ENCODE assay signal across 13 cellular contexts in genomic region chr3:129348734-129349133, GRCh38.
"Had no signal": no experiment of that assay in that cellular context is flagged by ENCODE, and none has a peak within 500 bp of the region (broad histone marks: within the 10 kb centered on the region; RNA-seq: fewer than 3 reads in every experiment).

No MANE protein-coding gene starts in this region.

- H3K27me3 ChIP-seq: cardiac muscle cell, neural progenitor cell had no signal

- H3K9me3 ChIP-seq: lower lobe of right lung had no signal

- H3K4me2 ChIP-seq: neural progenitor cell had no signal

- H2AFZ ChIP-seq: neural progenitor cell had no signal

- DNase-seq: activated CD4-positive, alpha-beta T cell treated with anti-CD3 and anti-CD28 coated beads for 4 hours; activated CD8-positive, alpha-beta T cell treated with anti-CD3 and anti-CD28 coated beads, Interleukin-2, amount 10 ng/mL, durations not matched to agents 7 days and 5 days; activated naive CD4-positive, alpha-beta T cell; effector memory CD4-positive, alpha-beta T cell; hippocampal formation; lower lobe of right lung; small intestine; T1000; WERI-Rb-1 had no signal

- H3K4me1 ChIP-seq: neural progenitor cell had no signal

- H3K4me3 ChIP-seq: cardiac muscle cell, coronary artery, lower lobe of right lung, neural progenitor cell had no signal

- H3K36me3 ChIP-seq: cardiac muscle cell, lower lobe of right lung, neural progenitor cell, WERI-Rb-1 had no signal

- H3K27ac ChIP-seq: cardiac muscle cell, epithelial cell of prostate, lower lobe of right lung, neural progenitor cell, WERI-Rb-1 had no signal
